In genomic region chr22:32265882-32266767, GRCh38 we compare ENCODE assay signal across 9 cellular contexts. TPM values are rescaled to one million over a fixed set of nuclear protein-coding genes. Genes with fewer than 3 reads are reported as not detected.
A peak's percentile ranks its signal among the peaks of the same experiment; 100 is the strongest.
DNase-seq lines count a peak whose midpoint lies in the region; ATAC-seq and TF ChIP-seq lines count a peak whose summit lies in the region.
"Had no signal": no experiment of that assay in that cellular context is flagged by ENCODE, and none has a peak within 500 bp of the region (broad histone marks: within the 10 kb centered on the region; RNA-seq: fewer than 3 reads in every experiment).

No MANE protein-coding gene starts in this region.

- no peaks in the 10 kb centered on the region for H3K79me2 ChIP-seq in OCI-LY7 (ENCODE audit: insufficient read depth, low read depth, low read length)
- no peaks in the 10 kb centered on the region for H3K79me2 ChIP-seq in neural progenitor cell (ENCODE audit: low read depth)

- no peak overlapping the region for H3K9ac ChIP-seq in neural progenitor cell

- no peaks in the 10 kb centered on the region for H4K20me1 ChIP-seq in OCI-LY7 (ENCODE audit: insufficient read depth, low read length)
- no peaks in the 10 kb centered on the region for H4K20me1 ChIP-seq in neural progenitor cell (ENCODE audit: low read depth)

- H3K4me2 ChIP-seq in OCI-LY7 (ENCODE audit: low read length) (no peak overlapping the region), neural progenitor cell (no peak overlapping the region)

- no peaks in the 10 kb centered on the region for H3K36me3 Mint-ChIP-seq in CD8-positive, alpha-beta T cell
- no peaks in the 10 kb centered on the region for H3K36me3 Mint-ChIP-seq in neural progenitor cell

- H3K36me3 ChIP-seq in CD8-positive, alpha-beta T cell (ENCODE audit: insufficient read depth, low read length), result no peaks in the 10 kb centered on the region
- no peaks in the 10 kb centered on the region for H3K36me3 ChIP-seq in OCI-LY7 (ENCODE audit: insufficient read depth, low read length)
- no peaks in the 10 kb centered on the region for H3K36me3 ChIP-seq in neural progenitor cell

- H3K27me3 Mint-ChIP-seq in CD8-positive, alpha-beta T cell (ENCODE audit: low read depth), result peaks cover 8% of the 10 kb centered on the region
- H3K27me3 Mint-ChIP-seq in neural progenitor cell (ENCODE audit: insufficient read depth, low read depth), result peaks cover 2% of the 10 kb centered on the region
- peaks cover 7% of the 10 kb centered on the region for H3K27me3 Mint-ChIP-seq in stimulated activated naive CD8-positive, alpha-beta T cell treated with anti-CD3 and anti-CD28 coated beads, Interleukin-15, amount 100 ng/mL, for 72 hours

- POLR2A ChIA-PET in CD8-positive, alpha-beta T cell (lab: Charles Lee), result no interaction called here
- POLR2A ChIA-PET in OCI-LY7 (lab: Charles Lee), result interaction anchor here (0.6 to 0.7 kb wide), 2 partner anchors 10 to 282 kb away, joined by 4 to 6 read pairs; no protein-coding TSS in a partner anchor

- H3F3A ChIP-seq in neural progenitor cell (ENCODE audit: low read depth), result peaks cover 5% of the 10 kb centered on the region

- H3K9me3 ChIP-seq in CD8-positive, alpha-beta T cell (ENCODE audit: low read length), result no peaks in the 10 kb centered on the region
- H3K9me3 ChIP-seq in OCI-LY7 (ENCODE audit: low read length) (no peaks in the 10 kb centered on the region), neural progenitor cell (ENCODE audit: low read depth) (no peaks in the 10 kb centered on the region)

- no peak overlapping the region for H3K4me3 Mint-ChIP-seq in CD8-positive, alpha-beta T cell
- no peak overlapping the region for H3K4me3 Mint-ChIP-seq in neural progenitor cell
- H3K4me3 Mint-ChIP-seq in stimulated activated naive CD8-positive, alpha-beta T cell treated with anti-CD3 and anti-CD28 coated beads, Interleukin-15, amount 100 ng/mL, for 72 hours, result peak overlapping the region in 1 of 2 donors; percentile 39

- peak; percentile 89 for TF ChIP-seq CTCF in CD8-positive, alpha-beta T cell (IDR thresholded peaks at IDR 0.05)
- TF ChIP-seq CTCF in OCI-LY7 (conservative IDR thresholded peaks at IDR 0.05; ENCODE audit: low read length), result peak; percentile 97
- peak; percentile 94 for TF ChIP-seq CTCF in neural progenitor cell (IDR thresholded peaks at IDR 0.05)

- H3K9me2 ChIP-seq in OCI-LY7 (ENCODE audit: insufficient read depth, low read length), result no peaks in the 10 kb centered on the region

- no peaks in the 10 kb centered on the region for H3K4me1 ChIP-seq in CD8-positive, alpha-beta T cell (ENCODE audit: insufficient read depth, low read length)
- H3K4me1 ChIP-seq in OCI-LY7 (ENCODE audit: insufficient read depth, low read length, poor library complexity, severe bottlenecking), result no peaks in the 10 kb centered on the region
- no peaks in the 10 kb centered on the region for H3K4me1 ChIP-seq in neural progenitor cell

- BruUV-seq in OCI-LY7 (replicated peaks; lab: Mats Ljungman, UMichigan), result no TSS peak

- peaks cover 7% of the 10 kb centered on the region for H3K4me1 Mint-ChIP-seq in CD8-positive, alpha-beta T cell (ENCODE audit: low read depth)
- H3K4me1 Mint-ChIP-seq in neural progenitor cell, result no peaks in the 10 kb centered on the region
- peaks cover 9% of the 10 kb centered on the region for H3K4me1 Mint-ChIP-seq in stimulated activated naive CD8-positive, alpha-beta T cell treated with anti-CD3 and anti-CD28 coated beads, Interleukin-15, amount 100 ng/mL, for 72 hours

- DNase-seq in CD8-positive, alpha-beta T cell, result peak; percentile 27 to 71 (median 57)
- DNase-seq in HUDEP-2 (lab: John Stamatoyannopoulos, UW; ENCODE audit: unreplicated experiment in 76 of 76) (peak in 55 of 76 experiments; percentile 1 to 63 (median 25)), OCI-LY7 (ENCODE audit: low spot score) (peak; percentile 60), activated T-cell treated with anti-CD3 and anti-CD28 coated beads for 48 hours (ENCODE audit: low read depth) (peak; percentile 67), fibroblast of gingiva (ENCODE audit: low read depth) (peak; percentile 60), neural progenitor cell (ENCODE audit: low spot score) (peak; percentile 85)
- DNase-seq in stimulated activated naive CD8-positive, alpha-beta T cell treated with anti-CD3 and anti-CD28 coated beads, Interleukin-15, amount 100 ng/mL, for 72 hours, result peak; percentile 72 to 79

- H3K4me3 ChIP-seq in CD8-positive, alpha-beta T cell (ENCODE audit: low read depth, low read length), result no peak overlapping the region
- no peak overlapping the region for H3K4me3 ChIP-seq in OCI-LY7 (ENCODE audit: low read depth, low read length, poor library complexity, severe bottlenecking)
- H3K4me3 ChIP-seq in neural progenitor cell, result no peak overlapping the region

- CTCF ChIA-PET in CD8-positive, alpha-beta T cell (lab: Charles Lee), result interaction anchor here (0.5 to 3.6 kb wide), 29 partner anchors 8 to 296 kb away, joined by 3 to 49 read pairs (median 4); no protein-coding TSS in a partner anchor
- CTCF ChIA-PET in OCI-LY7 (lab: Charles Lee; ENCODE audit: unreplicated experiment), result interaction anchor here (0.9 kb wide), 1 partner anchor 289 kb away, joined by 3 read pairs; no protein-coding TSS in a partner anchor

- peak; percentile 63 for ATAC-seq in CD8-positive, alpha-beta T cell
- peak; percentile 93 for ATAC-seq in stimulated activated naive CD8-positive, alpha-beta T cell treated with anti-CD3 and anti-CD28 coated beads, Interleukin-15, amount 100 ng/mL, for 72 hours
- ATAC-seq in GM19455 (IDR thresholded peaks at IDR 0.05; ENCODE audit: unreplicated experiment), result no peak

- no peaks in the 10 kb centered on the region for H3K27me3 ChIP-seq in CD8-positive, alpha-beta T cell (ENCODE audit: insufficient read depth, low read length)
- H3K27me3 ChIP-seq in neural progenitor cell, result no peaks in the 10 kb centered on the region

- no peak overlapping the region for H3K27ac ChIP-seq in CD8-positive, alpha-beta T cell (ENCODE audit: low read depth, low read length)
- H3K27ac ChIP-seq in OCI-LY7 (ENCODE audit: low read depth, low read length, poor library complexity, severe bottlenecking) (no peak overlapping the region), neural progenitor cell (no peak overlapping the region)

- H3K9me3 Mint-ChIP-seq in CD8-positive, alpha-beta T cell, result no peaks in the 10 kb centered on the region
- H3K9me3 Mint-ChIP-seq in neural progenitor cell, result no peaks in the 10 kb centered on the region
- no peaks in the 10 kb centered on the region for H3K9me3 Mint-ChIP-seq in stimulated activated naive CD8-positive, alpha-beta T cell treated with anti-CD3 and anti-CD28 coated beads, Interleukin-15, amount 100 ng/mL, for 72 hours

- no peak overlapping the region for H3K27ac Mint-ChIP-seq in CD8-positive, alpha-beta T cell
- no peak overlapping the region for H3K27ac Mint-ChIP-seq in neural progenitor cell
- peak overlapping the region in 1 of 2 donors; percentile 68 for H3K27ac Mint-ChIP-seq in stimulated activated naive CD8-positive, alpha-beta T cell treated with anti-CD3 and anti-CD28 coated beads, Interleukin-15, amount 100 ng/mL, for 72 hours

- peak overlapping the region; percentile 55; the same call in 1 of the 2 replicates for H2AFZ ChIP-seq in OCI-LY7 (ENCODE audit: low read length)
- H2AFZ ChIP-seq in neural progenitor cell (replicated peaks), result no peak overlapping the region

- intact Hi-C loops in CD8-positive, alpha-beta T cell (cut with DNase I, micrococcal nuclease), result loop anchor here (1.0 to 5.0 kb wide), 5 partner anchors 162 to 296 kb away; partner anchors contain the start of gene FBXO7 (in 1 of the 2)
- intact Hi-C loops in OCI-LY7 (cut with micrococcal nuclease; ENCODE audit: unreplicated experiment), result loop anchor here (2.0 kb wide), 1 partner anchor 287 kb away; no protein-coding TSS in a partner anchor

RNA-seq across cellular contexts. Expression of gene SLC5A4, which starts 11.0 kb away (rescaled TPM):
- total RNA-seq in CD8-positive, alpha-beta T cell, result not detected
- not detected in 2 replicates for total RNA-seq in OCI-LY7 (2014; rRNA removed; shearing (Covaris generic))
- total RNA-seq in OCI-LY7 (2022) (not detected in 2 replicates), neural progenitor cell (ENCODE audit: low replicate concordance) (0.06 TPM in 2 replicates)
- total RNA-seq: activated CD8-positive, alpha-beta memory T cell treated with anti-CD3 and anti-CD28 coated beads for 36 hours had no signal

Comparison
In these comparisons a context has a peak if more than half of its experiments do, and no peak if none do; other contexts are left out.
1. DNase-seq: peak in every context shown above with its lines; median percentile 85 in neural progenitor cell; 76 in stimulated activated naive CD8-positive, alpha-beta T cell treated with anti-CD3 and anti-CD28 coated beads, Interleukin-15, amount 100 ng/mL, for 72 hours; 67 in activated T-cell treated with anti-CD3 and anti-CD28 coated beads for 48 hours; 60 in OCI-LY7; 60 in fibroblast of gingiva; 57 in CD8-positive, alpha-beta T cell; 25 in HUDEP-2.